In the genomic region with DNA sequence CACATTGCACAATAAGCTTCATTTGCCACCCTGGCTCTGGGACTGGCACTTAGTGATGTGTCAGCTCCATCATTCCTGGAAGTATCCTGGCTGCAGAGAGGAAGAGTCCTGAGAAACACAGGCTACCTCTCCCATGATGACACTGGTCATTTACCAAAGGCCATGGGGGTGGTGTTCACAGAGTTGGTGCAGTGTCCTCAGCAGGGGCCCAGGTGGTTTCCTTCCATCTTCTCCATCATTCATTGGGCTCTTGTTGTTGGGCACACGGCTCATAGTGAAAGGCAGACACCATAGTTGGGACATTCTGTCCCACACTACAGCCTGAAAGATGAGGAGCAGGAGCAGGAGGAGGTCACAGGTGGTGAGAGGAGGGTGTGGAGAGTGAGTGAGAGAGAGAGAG, we compare ENCODE assay signal across 11 cellular contexts. TPM values are rescaled to one million over a fixed set of nuclear protein-coding genes. Genes with fewer than 3 reads are reported as not detected.
"Had no signal": no experiment of that assay in that cellular context is flagged by ENCODE, and none has a peak within 500 bp of the region (broad histone marks: within the 10 kb centered on the region; RNA-seq: fewer than 3 reads in every experiment).

No MANE protein-coding gene starts in this region.

- H3K4me2 ChIP-seq: GM23338 had no signal

- H3K9me3 ChIP-seq: HAP-1 had no signal

- H3K36me3 ChIP-seq: HAP-1 had no signal

- H3K4me3 ChIP-seq: GM23338, HAP-1, K562 had no signal

- H2AFZ ChIP-seq: GM23338 had no signal

- DNase-seq: H7, HFFc6, IMR-90, KG1 had no signal

- ATAC-seq: GM23338, HCT116, K562 had no signal

- FAIRE-seq: HTR-8/SVneo, K562 had no signal

- H3K4me1 ChIP-seq: HAP-1 had no signal

RNA-seq across cellular contexts. Expression of a gene that starts 15.8 kb away (rescaled TPM):
- total RNA-seq: HFFc6, IMR-90, K562 had no signal
- polyA plus RNA-seq: IMR-90, K562 had no signal

RNA-seq across cellular contexts. Expression of a gene that starts 60.0 kb away (rescaled TPM):
- total RNA-seq: GM23338, H4, H7, HFFc6, HT-29, IMR-90, K562 had no signal
- polyA plus RNA-seq: GM23338, IMR-90, K562 had no signal
